20 cellular contexts compared by ENCODE assay signal in the genomic region with DNA sequence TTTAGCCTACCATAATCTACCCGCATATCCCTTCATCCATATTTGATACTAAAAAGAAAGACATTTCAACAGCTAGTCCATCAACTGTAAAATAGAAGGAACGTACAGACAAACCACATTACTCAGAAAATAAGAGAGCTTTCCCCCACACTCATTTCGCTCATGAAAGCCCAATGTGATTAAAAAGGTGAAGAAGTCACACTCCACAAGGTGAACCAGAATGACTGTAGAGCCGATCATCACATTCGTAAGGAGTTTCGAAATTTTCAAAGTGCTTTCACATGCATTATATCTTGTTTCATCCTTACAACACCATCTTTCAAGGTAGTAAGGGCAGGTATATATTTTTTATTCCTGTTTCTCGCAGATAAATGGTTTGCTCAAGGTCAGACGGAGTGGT.
DNase-seq lines count a peak whose midpoint lies in the region; ATAC-seq and TF ChIP-seq lines count a peak whose summit lies in the region.
"Had no signal": no experiment of that assay in that cellular context is flagged by ENCODE, and none has a peak within 500 bp of the region (broad histone marks: within the 10 kb centered on the region; RNA-seq: fewer than 3 reads in every experiment).

No MANE protein-coding gene starts in this region.

- DNase-seq in activated CD4-positive, alpha-beta T cell treated with anti-CD3 and anti-CD28 coated beads for 48 hours: peak; percentile 30
- no peak for DNase-seq in activated CD4-positive, alpha-beta T cell treated with anti-CD3 and anti-CD28 coated beads, Interleukin-2, amount 50 U/mL, for 48 hours
- no peak for DNase-seq in naive thymus-derived CD4-positive, alpha-beta T cell
- DNase-seq in AG08396 (ENCODE audit: low spot score) (no peak), SW 1271 (lab: John Stamatoyannopoulos, UW) (no peak)
- DNase-seq: activated CD8-positive, alpha-beta memory T cell treated with anti-CD3 and anti-CD28 coated beads for 24 hours; activated naive CD4-positive, alpha-beta T cell treated with anti-CD3 and anti-CD28 coated beads, Interleukin-2, amount 50 U/mL, for 16 hours; C1 segment of cervical spinal cord; DND-41; dorsolateral prefrontal cortex; NCI-H2107; NCI-H526; SK-N-SH; stimulated activated CD4-positive, alpha-beta T cell treated with anti-CD3 and anti-CD28 coated beads, Interleukin-4, amount 100 ng/mL, for 4 hours; transverse colon had no signal

- H3K9me3 ChIP-seq in OCI-LY3 (ENCODE audit: insufficient read depth, low read length): no peaks in the 10 kb centered on the region
- no peaks in the 10 kb centered on the region for H3K9me3 ChIP-seq in naive thymus-derived CD4-positive, alpha-beta T cell (ENCODE audit: control insufficient read depth in 2 of 3, low read length in 3 of 3)
- H3K9me3 ChIP-seq: esophagus muscularis mucosa, SK-N-SH, transverse colon had no signal

- H3K4me1 ChIP-seq in OCI-LY3 (ENCODE audit: low read length): peaks cover 72% of the 10 kb centered on the region
- peaks cover 14 to 63% of the 10 kb centered on the region in 2 donors for H3K4me1 ChIP-seq in naive thymus-derived CD4-positive, alpha-beta T cell (ENCODE audit: control insufficient read depth in 2 of 2, insufficient read depth in 2 of 2, low read length in 2 of 2)
- H3K4me1 ChIP-seq: transverse colon had no signal

- H3K27ac ChIP-seq in OCI-LY3 (ENCODE audit: low read length): no peak overlapping the region; the same call in 1 of the 2 replicates
- no peak overlapping the region for H3K27ac ChIP-seq in naive thymus-derived CD4-positive, alpha-beta T cell (ENCODE audit: low read depth, low read length)
- H3K27ac ChIP-seq: dorsolateral prefrontal cortex, esophagus muscularis mucosa, transverse colon had no signal

- intact Hi-C loops in naive thymus-derived CD4-positive, alpha-beta T cell (cut with micrococcal nuclease): no loop called here

- peak overlapping the region in 8 of 9 donors; percentile 44 to 93 (median 63) for H3K27ac Mint-ChIP-seq in naive thymus-derived CD4-positive, alpha-beta T cell

- no peak overlapping the region for H2AFZ ChIP-seq in OCI-LY3 (ENCODE audit: low read depth, low read length)

- H3K4me2 ChIP-seq in OCI-LY3 (ENCODE audit: low read length): peak overlapping the region; percentile 64
- H3K4me2 ChIP-seq: SK-N-SH had no signal

- H4K20me1 ChIP-seq in OCI-LY3 (ENCODE audit: insufficient read depth, low read length): no peaks in the 10 kb centered on the region

- peaks cover 0 to 27% (median 0%) of the 10 kb centered on the region in 5 donors for H3K27me3 Mint-ChIP-seq in naive thymus-derived CD4-positive, alpha-beta T cell

- H3K79me2 ChIP-seq in OCI-LY3 (ENCODE audit: low read length): no peaks in the 10 kb centered on the region

- no peak for TF ChIP-seq CTCF in OCI-LY3 (IDR thresholded peaks at IDR 0.05; ENCODE audit: low read depth, low read length)

- no peak overlapping the region for H3K9ac ChIP-seq in OCI-LY3 (ENCODE audit: low read length)
- H3K9ac ChIP-seq: SK-N-SH had no signal

- H3K36me3 Mint-ChIP-seq in naive thymus-derived CD4-positive, alpha-beta T cell: peaks cover 5 to 48% (median 35%) of the 10 kb centered on the region in 5 donors

- peak overlapping the region; percentile 40 for H3K4me3 ChIP-seq in OCI-LY3 (ENCODE audit: low read length)
- no peak overlapping the region for H3K4me3 ChIP-seq in naive thymus-derived CD4-positive, alpha-beta T cell (ENCODE audit: low read length)
- H3K4me3 ChIP-seq: dorsolateral prefrontal cortex, esophagus muscularis mucosa, transverse colon had no signal

- H3K27me3 ChIP-seq in OCI-LY3 (ENCODE audit: low read depth, low read length): peaks cover 56% of the 10 kb centered on the region
- no peaks in the 10 kb centered on the region for H3K27me3 ChIP-seq in naive thymus-derived CD4-positive, alpha-beta T cell (ENCODE audit: control insufficient read depth in 2 of 2, insufficient read depth in 2 of 2, low read length in 2 of 2)
- H3K27me3 ChIP-seq: dorsolateral prefrontal cortex, esophagus muscularis mucosa, transverse colon had no signal

- POLR2A ChIA-PET in naive thymus-derived CD4-positive, alpha-beta T cell (lab: Charles Lee): no interaction called here

- peaks cover 28 to 97% (median 90%) of the 10 kb centered on the region in 7 donors for H3K4me1 Mint-ChIP-seq in naive thymus-derived CD4-positive, alpha-beta T cell

- peak; percentile 58 for ATAC-seq in GM18868 (IDR thresholded peaks at IDR 0.05; ENCODE audit: unreplicated experiment)
- ATAC-seq in naive thymus-derived CD4-positive, alpha-beta T cell: no peak
- no peak for ATAC-seq in HG03196 (IDR thresholded peaks at IDR 0.05; ENCODE audit: unreplicated experiment)

- H3K4me3 Mint-ChIP-seq in naive thymus-derived CD4-positive, alpha-beta T cell: peak overlapping the region in 5 of 10 donors; percentile 11 to 56 (median 28)

- H3K9me3 Mint-ChIP-seq in naive thymus-derived CD4-positive, alpha-beta T cell: no peaks in the 10 kb centered on the region
- H3K9me3 Mint-ChIP-seq: IgD-negative memory B cell had no signal

- no peaks in the 10 kb centered on the region for H3K36me3 ChIP-seq in OCI-LY3 (replicated peaks; ENCODE audit: low read depth, low read length)
- peaks cover 0 to 23% (median 0%) of the 10 kb centered on the region in 3 experiments for H3K36me3 ChIP-seq in naive thymus-derived CD4-positive, alpha-beta T cell (ENCODE audit: control insufficient read depth in 2 of 3, insufficient read depth in 3 of 3, low read length in 3 of 3)
- H3K36me3 ChIP-seq: transverse colon had no signal

- CTCF ChIA-PET in naive thymus-derived CD4-positive, alpha-beta T cell (lab: Charles Lee): no interaction called here
